8 cellular contexts compared by ENCODE assay signal in the genomic region with DNA sequence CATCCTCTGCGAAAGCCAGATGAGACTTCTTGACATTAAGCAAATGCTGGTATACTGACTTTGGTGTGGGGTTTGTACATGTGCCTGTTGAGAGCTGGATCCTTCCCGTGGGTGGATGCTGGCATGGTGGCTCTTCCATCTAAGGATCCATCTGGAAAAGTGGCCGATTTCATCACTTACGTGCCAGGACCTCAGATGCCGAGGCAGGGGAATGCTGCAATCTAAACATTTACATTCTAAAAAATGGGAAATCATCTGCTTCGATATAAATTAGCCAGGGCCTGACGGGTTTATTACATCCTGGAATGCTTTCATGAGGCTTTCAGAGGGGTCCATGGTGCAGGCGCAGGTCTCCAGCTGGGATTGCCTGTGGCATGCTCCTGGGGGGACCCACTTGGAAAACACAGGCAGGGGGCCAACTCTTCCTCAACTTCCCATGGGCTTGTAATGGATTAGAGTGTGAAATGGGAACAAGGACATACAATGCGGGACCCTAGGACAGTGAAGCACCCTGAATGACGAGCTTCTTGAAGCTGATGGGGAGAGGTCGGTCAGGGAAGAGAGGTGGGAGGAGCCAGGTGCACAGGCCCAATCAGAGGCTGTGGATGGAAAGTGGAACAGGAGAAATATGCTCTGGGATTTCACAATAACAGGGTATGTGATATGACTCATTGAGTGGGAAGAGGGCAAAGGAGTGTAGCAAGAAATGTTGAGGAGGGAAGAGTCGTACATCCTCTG.
DNase-seq lines count a peak whose midpoint lies in the region; ATAC-seq, FAIRE-seq and TF ChIP-seq lines count a peak whose summit lies in the region.

No MANE protein-coding gene starts in this region.

- peak; percentile 52 for FAIRE-seq in RCC 7860 (lab: Jason Lieb, UNC)

- DNase-seq in GM04504 (ENCODE audit: low read depth) (peak; percentile 46), RCC 7860 (ENCODE audit: low spot score) (peak; percentile 74), fibroblast of mammary gland (ENCODE audit: low read depth) (peak; percentile 89), skeletal muscle cell (ENCODE audit: low read depth) (peak; percentile 81), NCI-H2081 treated with DMSO at 0.1 percent for 48 hours (lab: John Stamatoyannopoulos, UW) (no peak), SK-N-DZ (ENCODE audit: low spot score) (no peak)

- no peak overlapping the region for H3K4me3 ChIP-seq in fibroblast of mammary gland (ENCODE audit: control insufficient read depth, low read depth, low read length)
- H3K4me3 ChIP-seq in skeletal muscle cell (ENCODE audit: low read depth, low read length), result no peak overlapping the region

- no peak for TF ChIP-seq CTCF in fibroblast of mammary gland (conservative IDR thresholded peaks at IDR 0.05; ENCODE audit: control insufficient read depth, insufficient read depth, low read depth, low read length)

- ATAC-seq in HG03025 (IDR thresholded peaks at IDR 0.05; ENCODE audit: low FRiP score, unreplicated experiment) (no peak), GM21737 (IDR thresholded peaks at IDR 0.05; ENCODE audit: unreplicated experiment) (no peak)

Comparison
In these comparisons a context has a peak if more than half of its experiments do, and no peak if none do; other contexts are left out.
1. DNase-seq: peak in GM04504 (single experiment), RCC 7860 (single experiment), fibroblast of mammary gland (single experiment) and skeletal muscle cell (single experiment); none in NCI-H2081 treated with DMSO at 0.1 percent for 48 hours (single experiment) and SK-N-DZ (single experiment).